Comparison of ENCODE assay signal across 22 cellular contexts in genomic region chr4:153000068-153000420, GRCh38.
"Had no signal": no experiment of that assay in that cellular context is flagged by ENCODE, and none has a peak within 500 bp of the region (broad histone marks: within the 10 kb centered on the region; RNA-seq: fewer than 3 reads in every experiment).

No MANE protein-coding gene starts in this region.

- DNase-seq: effector memory CD8-positive, alpha-beta T cell; esophagus squamous epithelium; foreskin fibroblast; immature natural killer cell; left lung; lower lobe of right lung; mesenchymal stem cell; midbrain; nephron progenitor cell; psoas muscle; retina; right lobe of liver; stimulated activated CD4-positive, alpha-beta T cell treated with anti-CD3 and anti-CD28 coated beads, Interleukin-4, amount 100 ng/mL, for 1 hour; stimulated activated CD8-positive, alpha-beta memory T cell treated with anti-CD3 and anti-CD28 coated beads, Interleukin-4, amount 100 ng/mL, for 48 hours; stimulated activated naive CD8-positive, alpha-beta T cell treated with anti-CD3 and anti-CD28 coated beads, Interleukin-15, Interleukin-2, amounts not matched to agents 100 U/mL and 50 U/mL, for 24 hours; thyroid gland had no signal

- H3K4me3 Mint-ChIP-seq: effector memory CD8-positive, alpha-beta T cell; immature natural killer cell; nephron progenitor cell; stimulated activated effector memory CD8-positive, alpha-beta T cell treated with anti-CD3 and anti-CD28 coated beads, Interleukin-12 subunit alpha, Interleukin-12 subunit beta, amount 100 ng/mL, for 72 hours had no signal

- H3K4me3 ChIP-seq: esophagus squamous epithelium, gastroesophageal sphincter, left lung, lower lobe of right lung, psoas muscle, right lobe of liver, suprapubic skin, thyroid gland had no signal

- H3K9me3 ChIP-seq: esophagus squamous epithelium, gastroesophageal sphincter, left lung, lower lobe of right lung, psoas muscle, right lobe of liver, suprapubic skin, thyroid gland had no signal

- H3K9me3 Mint-ChIP-seq: effector memory CD8-positive, alpha-beta T cell; immature natural killer cell; nephron progenitor cell; stimulated activated effector memory CD8-positive, alpha-beta T cell treated with anti-CD3 and anti-CD28 coated beads, Interleukin-12 subunit alpha, Interleukin-12 subunit beta, amount 100 ng/mL, for 72 hours; type B pancreatic cell had no signal

- H3K36me3 Mint-ChIP-seq: immature natural killer cell; stimulated activated effector memory CD8-positive, alpha-beta T cell treated with anti-CD3 and anti-CD28 coated beads, Interleukin-12 subunit alpha, Interleukin-12 subunit beta, amount 100 ng/mL, for 72 hours; type B pancreatic cell had no signal

- H3K36me3 ChIP-seq: esophagus squamous epithelium, gastroesophageal sphincter, left lung, lower lobe of right lung, right lobe of liver, suprapubic skin, thyroid gland had no signal

- H3K4me1 ChIP-seq: gastroesophageal sphincter, parathyroid adenoma, psoas muscle, right lobe of liver had no signal

- H3K27me3 Mint-ChIP-seq: type B pancreatic cell had no signal

- H3K4me1 Mint-ChIP-seq: stimulated activated effector memory CD8-positive, alpha-beta T cell treated with anti-CD3 and anti-CD28 coated beads, Interleukin-12 subunit alpha, Interleukin-12 subunit beta, amount 100 ng/mL, for 72 hours had no signal

- ATAC-seq: effector memory CD8-positive, alpha-beta T cell; gastroesophageal sphincter; left lung; lower lobe of right lung; psoas muscle; right lobe of liver; stimulated activated effector memory CD8-positive, alpha-beta T cell treated with anti-CD3 and anti-CD28 coated beads, Interleukin-12 subunit alpha, Interleukin-12 subunit beta, amount 100 ng/mL, for 72 hours; stimulated activated naive CD8-positive, alpha-beta T cell treated with anti-CD3 and anti-CD28 coated beads, Interleukin-15, Interleukin-2, amounts not matched to agents 100 U/mL and 50 U/mL, for 24 hours had no signal

- H3K27ac Mint-ChIP-seq: effector memory CD8-positive, alpha-beta T cell; immature natural killer cell; nephron progenitor cell; stimulated activated effector memory CD8-positive, alpha-beta T cell treated with anti-CD3 and anti-CD28 coated beads, Interleukin-12 subunit alpha, Interleukin-12 subunit beta, amount 100 ng/mL, for 72 hours had no signal

- H3K27ac ChIP-seq: epithelial cell of prostate, gastroesophageal sphincter, left lung, lower lobe of right lung, parathyroid adenoma, psoas muscle, right lobe of liver, suprapubic skin, thyroid gland had no signal

- H3K27me3 ChIP-seq: esophagus squamous epithelium, gastroesophageal sphincter, left lung, right lobe of liver, suprapubic skin, thyroid gland had no signal
